ENCODE assay signal across 8 cellular contexts in genomic region chr1:225652726-225653462, GRCh38. TPM values are rescaled to one million over a fixed set of nuclear protein-coding genes. Genes with fewer than 3 reads are reported as not detected.
DNase-seq lines count a peak whose midpoint lies in the region; ATAC-seq lines count a peak whose summit lies in the region.

Gene ENAH, minus strand, starts transcription at chr1:225653123. Its CDS starts 433 bp downstream, at chr1:225652690.

- no peak within 1 kb of the TSS for H4K8ac ChIP-seq in mesendoderm (ENCODE audit: low read depth, low read length)

- H3K27ac ChIP-seq in mesendoderm (ENCODE audit: low read depth, low read length), result peak within 1 kb of the TSS; percentile 95

- peak within 1 kb of the TSS; percentile 96 for H3K56ac ChIP-seq in mesendoderm (ENCODE audit: low read length)

- peak within 1 kb of the TSS; percentile 92 for H3K4me2 ChIP-seq in mesendoderm (ENCODE audit: low read length)

- no peaks in the 10 kb centered on the region for H3K36me3 ChIP-seq in mesendoderm (ENCODE audit: control insufficient read depth, insufficient read depth, low read length)

- peak within 1 kb of the TSS; percentile 71 for H3K4me3 ChIP-seq in GM08714 (ENCODE audit: low read length)
- H3K4me3 ChIP-seq in mesendoderm (ENCODE audit: low read length), result peak within 1 kb of the TSS; percentile 98

- no peaks in the 10 kb centered on the region for H3K79me1 ChIP-seq in mesendoderm (ENCODE audit: low read length)

- H4K5ac ChIP-seq in mesendoderm (ENCODE audit: low read length), result no peak within 1 kb of the TSS

- peak within 1 kb of the TSS; percentile 15 for H3K23ac ChIP-seq in mesendoderm (ENCODE audit: low read length)

- H3K4me1 ChIP-seq in mesendoderm (ENCODE audit: control insufficient read depth, low read depth, low read length), result peaks cover 3% of the 10 kb centered on the region

- peak within 1 kb of the TSS; percentile 90 for H3K4ac ChIP-seq in mesendoderm (ENCODE audit: low read depth, low read length)

- H3K27me3 ChIP-seq in mesendoderm (ENCODE audit: insufficient read depth, low read length, poor library complexity), result no peaks in the 10 kb centered on the region

- ATAC-seq in HG03066 (IDR thresholded peaks at IDR 0.05; ENCODE audit: low read depth, unreplicated experiment) (peak; percentile 62), GM21423 (IDR thresholded peaks at IDR 0.05; ENCODE audit: unreplicated experiment) (no peak)

- no CpG with 5 or more reads among the region's 90 CpGs for whole genome bisulfite sequencing in mesendoderm (ENCODE audit: extremely low coverage, insufficient coverage, low lambda C conversion rate)

- no peak within 1 kb of the TSS for H2AK5ac ChIP-seq in mesendoderm (ENCODE audit: low read length)

- peak within 1 kb of the TSS; percentile 97 for H3K9ac ChIP-seq in mesendoderm (ENCODE audit: low read length)

- H3K79me2 ChIP-seq in mesendoderm (ENCODE audit: control insufficient read depth, insufficient read depth, low read length), result peaks cover 35% of the 10 kb centered on the region

- DNase-seq in NCI-H510A (lab: John Stamatoyannopoulos, UW), result peak; percentile 98
- DNase-seq in activated CD8-positive, alpha-beta memory T cell treated with anti-CD3 and anti-CD28 coated beads, Interleukin-2, amount 50 U/mL, for 48 hours, result peak; percentile 66
- peak; percentile 69 for DNase-seq in epidermal melanocyte (ENCODE audit: insufficient read length, low spot score)
- peak; percentile 83 for DNase-seq in mesendoderm
- peak; percentile 57 for DNase-seq in stimulated activated CD8-positive, alpha-beta memory T cell treated with anti-CD3 and anti-CD28 coated beads, Interleukin-4, amount 100 ng/mL, for 48 hours

- H2BK5ac ChIP-seq in mesendoderm (ENCODE audit: low read length), result peak within 1 kb of the TSS; percentile 88

- peak within 1 kb of the TSS; percentile 83 for H2BK120ac ChIP-seq in mesendoderm (ENCODE audit: low read depth, low read length)

- H3K18ac ChIP-seq in mesendoderm (ENCODE audit: low read length), result peak within 1 kb of the TSS; percentile 97

- no peak within 1 kb of the TSS for H2BK15ac ChIP-seq in mesendoderm (replicated peaks; ENCODE audit: low read depth)

RNA-seq across cellular contexts. Expression of gene ENAH, which starts in this region (rescaled TPM):
- 217 TPM for polyA plus RNA-seq in mesendoderm (2013, experiment 1 of 2)
- polyA plus RNA-seq in mesendoderm (2013, experiment 2 of 2), result 221 TPM
